ENCODE assay signal across 8 cellular contexts in genomic region chr3:153221748-153222162, GRCh38. TPM values are rescaled to one million over a fixed set of nuclear protein-coding genes. Genes with fewer than 3 reads are reported as not detected.
DNase-seq lines count a peak whose midpoint lies in the region; ATAC-seq and TF ChIP-seq lines count a peak whose summit lies in the region.

No MANE protein-coding gene starts in this region.

- peaks cover 7% of the 10 kb centered on the region for H3K9me3 Mint-ChIP-seq in CD8-positive, alpha-beta T cell
- no peaks in the 10 kb centered on the region for H3K9me3 Mint-ChIP-seq in activated CD4-positive, alpha-beta memory T cell treated with anti-CD3 and anti-CD28 coated beads for 36 hours
- no peaks in the 10 kb centered on the region for H3K9me3 Mint-ChIP-seq in endothelial cell (ENCODE audit: unreplicated experiment)
- H3K9me3 Mint-ChIP-seq in naive thymus-derived CD4-positive, alpha-beta T cell = peaks cover 0 to 18% (median 2%) of the 10 kb centered on the region in 11 donors

- CTCF ChIA-PET in CD8-positive, alpha-beta T cell (lab: Charles Lee) = interaction anchor here (1.1 to 3.5 kb wide), 7 partner anchors 12 to 69 kb away, joined by 3 to 17 read pairs (median 4); partner anchors contain the start of gene RAP2B
- CTCF ChIA-PET in activated CD4-positive, alpha-beta memory T cell treated with anti-CD3 and anti-CD28 coated beads for 36 hours (lab: Charles Lee) = interaction anchor here (0.7 to 2.1 kb wide), 7 partner anchors 13 to 543 kb away, joined by 3 to 6 read pairs (median 3); no protein-coding TSS in a partner anchor
- CTCF ChIA-PET in naive thymus-derived CD4-positive, alpha-beta T cell (lab: Charles Lee) = interaction anchor here (0.6 to 3.5 kb wide), 5 partner anchors 12 to 69 kb away, joined by 4 to 19 read pairs (median 9); no protein-coding TSS in a partner anchor

- no peak for TF ChIP-seq CTCF in CD8-positive, alpha-beta T cell (IDR thresholded peaks at IDR 0.05)
- no peak for TF ChIP-seq CTCF in endothelial cell (IDR thresholded peaks at IDR 0.05; ENCODE audit: unreplicated experiment)

- peak overlapping the region; percentile 67 for H3K4me3 Mint-ChIP-seq in CD8-positive, alpha-beta T cell
- H3K4me3 Mint-ChIP-seq in activated CD4-positive, alpha-beta memory T cell treated with anti-CD3 and anti-CD28 coated beads for 36 hours = peak overlapping the region; percentile 72
- peak overlapping the region; percentile 42 for H3K4me3 Mint-ChIP-seq in endothelial cell (ENCODE audit: unreplicated experiment)
- H3K4me3 Mint-ChIP-seq in naive thymus-derived CD4-positive, alpha-beta T cell = peak overlapping the region; percentile 66 to 89 (median 84)

- intact Hi-C loops in CD8-positive, alpha-beta T cell (cut with DNase I, micrococcal nuclease) = loop anchor here (1.0 to 10.0 kb wide), 7 partner anchors 11 to 1103 kb away; partner anchors contain the start of genes DHX36 (in 1 of the 2) and RAP2B (in 1 of the 2)
- intact Hi-C loops in activated CD4-positive, alpha-beta memory T cell treated with anti-CD3 and anti-CD28 coated beads for 36 hours (cut with micrococcal nuclease) = loop anchor here (1.0 to 5.0 kb wide), 7 partner anchors 23 to 405 kb away; no protein-coding TSS in a partner anchor
- intact Hi-C loops in naive thymus-derived CD4-positive, alpha-beta T cell (cut with micrococcal nuclease) = loop anchor here (1.0 to 5.0 kb wide), 10 partner anchors 11 to 422 kb away; no protein-coding TSS in a partner anchor

- peak; percentile 62 to 90 (median 79) for DNase-seq in CD8-positive, alpha-beta T cell
- DNase-seq in MG63 = peak; percentile 65
- DNase-seq in activated CD4-positive, alpha-beta memory T cell treated with anti-CD3 and anti-CD28 coated beads for 36 hours = peak; percentile 81
- peak; percentile 57 for DNase-seq in endothelial cell (ENCODE audit: low spot score)
- DNase-seq in naive thymus-derived CD4-positive, alpha-beta T cell = peak; percentile 31 to 88 (median 82)
- DNase-seq in stimulated activated naive CD4-positive, alpha-beta T cell treated with Interleukin-2 at 50 U/mL for 16 hours (lab: John Stamatoyannopoulos, UW) = peak; percentile 48
- no peak for DNase-seq in NCI-H2196 (lab: John Stamatoyannopoulos, UW; ENCODE audit: unreplicated experiment)

- no peaks in the 10 kb centered on the region for H3K27me3 ChIP-seq in CD8-positive, alpha-beta T cell (ENCODE audit: insufficient read depth, low read length)
- no peaks in the 10 kb centered on the region for H3K27me3 ChIP-seq in MG63
- H3K27me3 ChIP-seq in naive thymus-derived CD4-positive, alpha-beta T cell (ENCODE audit: control insufficient read depth in 2 of 2, insufficient read depth in 2 of 2, low read length in 2 of 2) = no peaks in the 10 kb centered on the region

- H3K27ac Mint-ChIP-seq in CD8-positive, alpha-beta T cell = peak overlapping the region; percentile 94
- peak overlapping the region; percentile 90 for H3K27ac Mint-ChIP-seq in activated CD4-positive, alpha-beta memory T cell treated with anti-CD3 and anti-CD28 coated beads for 36 hours
- H3K27ac Mint-ChIP-seq in endothelial cell (ENCODE audit: unreplicated experiment) = peak overlapping the region; percentile 96
- peak overlapping the region in 8 of 9 donors; percentile 90 to 98 (median 96) for H3K27ac Mint-ChIP-seq in naive thymus-derived CD4-positive, alpha-beta T cell

- ATAC-seq in CD8-positive, alpha-beta T cell = peak; percentile 93
- ATAC-seq in GM21717 (IDR thresholded peaks at IDR 0.05; ENCODE audit: unreplicated experiment) = peak; percentile 97
- ATAC-seq in naive thymus-derived CD4-positive, alpha-beta T cell = peak; percentile 97

- H3K27me3 Mint-ChIP-seq in CD8-positive, alpha-beta T cell (ENCODE audit: low read depth) = no peaks in the 10 kb centered on the region
- no peaks in the 10 kb centered on the region for H3K27me3 Mint-ChIP-seq in activated CD4-positive, alpha-beta memory T cell treated with anti-CD3 and anti-CD28 coated beads for 36 hours
- H3K27me3 Mint-ChIP-seq in endothelial cell (ENCODE audit: unreplicated experiment) = peaks cover 4% of the 10 kb centered on the region
- H3K27me3 Mint-ChIP-seq in naive thymus-derived CD4-positive, alpha-beta T cell = no peaks in the 10 kb centered on the region

- POLR2A ChIA-PET in CD8-positive, alpha-beta T cell (lab: Charles Lee) = interaction anchor here (0.6 to 3.1 kb wide), 9 partner anchors 8 to 246 kb away, joined by 3 to 51 read pairs (median 6); partner anchors contain the start of gene RAP2B
- POLR2A ChIA-PET in activated CD4-positive, alpha-beta memory T cell treated with anti-CD3 and anti-CD28 coated beads for 36 hours (lab: Charles Lee) = interaction anchor here (0.6 to 1.7 kb wide), 5 partner anchors 61 to 404 kb away, joined by 3 to 16 read pairs (median 3); partner anchors contain the start of gene RAP2B
- POLR2A ChIA-PET in naive thymus-derived CD4-positive, alpha-beta T cell (lab: Charles Lee) = interaction anchor here (0.7 to 5.1 kb wide), 14 partner anchors 9 to 78 kb away, joined by 3 to 55 read pairs (median 4); partner anchors contain the start of gene RAP2B

- peak overlapping the region; percentile 3 for H3K4me3 ChIP-seq in CD8-positive, alpha-beta T cell (ENCODE audit: low read depth, low read length)
- H3K4me3 ChIP-seq in MG63 = no peak overlapping the region
- peak overlapping the region; percentile 39 for H3K4me3 ChIP-seq in naive thymus-derived CD4-positive, alpha-beta T cell (ENCODE audit: low read length)

- H3K4me1 ChIP-seq in CD8-positive, alpha-beta T cell (ENCODE audit: insufficient read depth, low read length) = peaks cover 68% of the 10 kb centered on the region
- peaks cover 35 to 61% of the 10 kb centered on the region in 2 donors for H3K4me1 ChIP-seq in naive thymus-derived CD4-positive, alpha-beta T cell (ENCODE audit: control insufficient read depth in 2 of 2, insufficient read depth in 2 of 2, low read length in 2 of 2)

- H3K36me3 Mint-ChIP-seq in CD8-positive, alpha-beta T cell = peaks cover 22% of the 10 kb centered on the region
- no peaks in the 10 kb centered on the region for H3K36me3 Mint-ChIP-seq in activated CD4-positive, alpha-beta memory T cell treated with anti-CD3 and anti-CD28 coated beads for 36 hours
- H3K36me3 Mint-ChIP-seq in endothelial cell (ENCODE audit: low read depth, unreplicated experiment) = peaks cover 3% of the 10 kb centered on the region
- H3K36me3 Mint-ChIP-seq in naive thymus-derived CD4-positive, alpha-beta T cell = peaks cover 4 to 21% (median 13%) of the 10 kb centered on the region in 5 donors

- no peaks in the 10 kb centered on the region for H3K36me3 ChIP-seq in CD8-positive, alpha-beta T cell (ENCODE audit: insufficient read depth, low read length)
- no peaks in the 10 kb centered on the region for H3K36me3 ChIP-seq in MG63
- no peaks in the 10 kb centered on the region for H3K36me3 ChIP-seq in naive thymus-derived CD4-positive, alpha-beta T cell (ENCODE audit: control insufficient read depth in 2 of 3, insufficient read depth in 3 of 3, low read length in 3 of 3)

- no peaks in the 10 kb centered on the region for H3K9me3 ChIP-seq in CD8-positive, alpha-beta T cell (ENCODE audit: low read length)
- no peaks in the 10 kb centered on the region for H3K9me3 ChIP-seq in MG63
- no peaks in the 10 kb centered on the region for H3K9me3 ChIP-seq in naive thymus-derived CD4-positive, alpha-beta T cell (ENCODE audit: control insufficient read depth in 2 of 3, low read length in 3 of 3)

- peak overlapping the region; percentile 64 for H3K27ac ChIP-seq in CD8-positive, alpha-beta T cell (ENCODE audit: low read depth, low read length)
- peak overlapping the region; percentile 70 for H3K27ac ChIP-seq in naive thymus-derived CD4-positive, alpha-beta T cell (ENCODE audit: low read depth, low read length)

- H3K4me1 Mint-ChIP-seq in CD8-positive, alpha-beta T cell (ENCODE audit: low read depth) = peaks cover 68% of the 10 kb centered on the region
- peaks cover 54% of the 10 kb centered on the region for H3K4me1 Mint-ChIP-seq in activated CD4-positive, alpha-beta memory T cell treated with anti-CD3 and anti-CD28 coated beads for 36 hours (ENCODE audit: low read depth)
- H3K4me1 Mint-ChIP-seq in endothelial cell (ENCODE audit: unreplicated experiment) = peaks cover 32% of the 10 kb centered on the region
- peaks cover 6 to 73% (median 58%) of the 10 kb centered on the region in 7 donors for H3K4me1 Mint-ChIP-seq in naive thymus-derived CD4-positive, alpha-beta T cell

RNA-seq across cellular contexts. Expression of gene RAP2B, which starts 59.7 kb away (rescaled TPM):
- total RNA-seq in CD8-positive, alpha-beta T cell = 10 to 100 TPM; 16.9 to 17.6 TPM
- total RNA-seq in MG63 (2014; rRNA removed; shearing (Covaris generic); ENCODE audit: low replicate concordance) = 10.2 and 11.4 TPM in 2 replicates
- total RNA-seq in activated CD4-positive, alpha-beta memory T cell treated with anti-CD3 and anti-CD28 coated beads for 36 hours = 10 to 100 TPM; 12.7 to 13.0 TPM
- total RNA-seq in endothelial cell (ENCODE audit: unreplicated experiment) = 33.7 TPM
- 10 to 100 TPM; 16.8 to 30.3 (median 27.4) TPM for total RNA-seq in naive thymus-derived CD4-positive, alpha-beta T cell
- polyA plus RNA-seq in naive thymus-derived CD4-positive, alpha-beta T cell = 10 to 100 TPM; 10.6 to 11.0 TPM
